20 cellular contexts compared by ENCODE assay signal in the genomic region with DNA sequence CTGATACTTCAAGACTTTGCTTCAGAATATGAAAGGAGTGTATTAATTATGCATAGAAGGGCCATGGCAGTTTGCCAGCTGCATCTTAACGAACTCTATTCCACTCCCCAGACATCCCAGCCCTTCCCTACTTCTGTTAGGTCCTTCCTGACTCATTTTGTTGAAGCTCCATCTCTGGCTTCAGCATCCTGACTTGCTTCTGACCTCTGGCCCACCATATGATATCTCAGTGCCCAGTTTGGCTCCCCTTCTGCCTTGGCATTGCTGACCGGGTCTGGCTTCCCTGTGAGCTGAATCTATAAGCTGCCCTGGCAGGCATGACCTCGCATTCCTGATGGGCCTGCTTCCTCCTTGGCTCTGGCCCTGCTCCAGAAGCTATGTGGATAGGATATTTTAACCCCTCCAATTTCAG. TPM values are rescaled to one million over a fixed set of nuclear protein-coding genes. Genes with fewer than 3 reads are reported as not detected.
DNase-seq lines count a peak whose midpoint lies in the region; ATAC-seq, FAIRE-seq and TF ChIP-seq lines count a peak whose summit lies in the region.
"Had no signal": no experiment of that assay in that cellular context is flagged by ENCODE, and none has a peak within 500 bp of the region (broad histone marks: within the 10 kb centered on the region; RNA-seq: fewer than 3 reads in every experiment).

No MANE protein-coding gene starts in this region.

- peak; percentile 84 for FAIRE-seq in H54 (lab: Jason Lieb, UNC)
- FAIRE-seq: islet of Langerhans had no signal

- DNase-seq in H54 (ENCODE audit: insufficient read length, low spot score) (no peak), MG63 (peak; percentile 99), body of pancreas (peak in 2 of 4 donors; percentile 19 to 41), pulmonary artery endothelial cell (ENCODE audit: low read depth, low spot score) (peak; percentile 83), DMS53 treated with DMSO at 0.1 percent for 48 hours (lab: John Stamatoyannopoulos, UW; ENCODE audit: unreplicated experiment) (no peak), cardiac septum (ENCODE audit: low spot score) (no peak), osteoblast (ENCODE audit: insufficient read length, low spot score, missing footprints) (no peak)
- DNase-seq in effector CD4-positive, alpha-beta T cell, result no peak
- DNase-seq: activated CD4-positive, alpha-beta T cell treated with anti-CD3 and anti-CD28 coated beads, Interleukin-2, amount 10 ng/mL, durations not matched to agents 7 days and 5 days; activated naive CD8-positive, alpha-beta T cell treated with anti-CD3 and anti-CD28 coated beads for 36 hours; MV-4-11; NCI-H187; NCI-H345; nucleus accumbens; retina; SHP77; T-helper 17 cell had no signal

- H3K36me3 ChIP-seq in MG63, result no peaks in the 10 kb centered on the region
- H3K36me3 ChIP-seq in body of pancreas (replicated peaks in 1 of 2; ENCODE audit: insufficient read depth in 1 of 2, low read depth in 2 of 2), result no peaks in the 10 kb centered on the region
- no peaks in the 10 kb centered on the region for H3K36me3 ChIP-seq in osteoblast (ENCODE audit: insufficient read depth, low read length)

- H3K27me3 ChIP-seq in MG63 (no peaks in the 10 kb centered on the region), body of pancreas (no peaks in the 10 kb centered on the region), osteoblast (ENCODE audit: insufficient read depth, low read length) (no peaks in the 10 kb centered on the region)
- H3K27me3 ChIP-seq: hepatocyte had no signal

- ATAC-seq in body of pancreas, result peak; percentile 47
- ATAC-seq: T-helper 17 cell had no signal

- H3K79me2 ChIP-seq in osteoblast (ENCODE audit: insufficient read depth, low read length), result no peaks in the 10 kb centered on the region
- H3K79me2 ChIP-seq: hepatocyte had no signal

- no peak overlapping the region for H3K4me2 ChIP-seq in osteoblast (ENCODE audit: insufficient read depth, low read length)
- H3K4me2 ChIP-seq: hepatocyte had no signal

- intact Hi-C loops in body of pancreas (cut with DNase I), result no loop called here
- intact Hi-C loops in cardiac septum (cut with DNase I), result no loop called here

- H3K9me3 ChIP-seq in MG63, result peaks cover 2% of the 10 kb centered on the region; the same call in 1 of the 2 replicates
- H3K9me3 ChIP-seq in body of pancreas, result no peaks in the 10 kb centered on the region
- H3K9me3 ChIP-seq in osteoblast (ENCODE audit: low read depth, low read length), result no peaks in the 10 kb centered on the region

- H4K20me1 ChIP-seq in osteoblast (ENCODE audit: insufficient read depth, low read length), result no peaks in the 10 kb centered on the region

- H2AFZ ChIP-seq in osteoblast (ENCODE audit: low read length), result no peak overlapping the region
- H2AFZ ChIP-seq: hepatocyte had no signal

- peak overlapping the region in 1 of 4 donors; percentile 11 for H3K27ac ChIP-seq in body of pancreas
- H3K27ac ChIP-seq in osteoblast (ENCODE audit: low read depth, low read length), result no peak overlapping the region
- H3K27ac ChIP-seq: hepatocyte had no signal

- WGBS in body of pancreas, 2 donors, result 44 to 65% methylated on average over 3 of the region's 3 CpGs

- H3K4me1 ChIP-seq in body of pancreas (no peaks in the 10 kb centered on the region), osteoblast (ENCODE audit: insufficient read depth, low read length) (peaks cover 24% of the 10 kb centered on the region)

- H3K4me3 ChIP-seq in MG63, result no peak overlapping the region
- H3K4me3 ChIP-seq in body of pancreas, result no peak overlapping the region
- no peak overlapping the region for H3K4me3 ChIP-seq in osteoblast (ENCODE audit: insufficient read depth, low read length)
- H3K4me3 ChIP-seq: hepatocyte had no signal

- TF ChIP-seq POLR2A in H54 (IDR thresholded peaks at IDR 0.05; ENCODE audit: low read depth, low read length) (no peak), body of pancreas (IDR thresholded peaks at IDR 0.05) (no peak)

- TF ChIP-seq CTCF in body of pancreas (IDR thresholded peaks at IDR 0.05) (no peak), osteoblast (IDR thresholded peaks at IDR 0.05; ENCODE audit: extremely low read depth, low read depth, low read length) (no peak)

RNA-seq across cellular contexts. Expression of a gene that starts 27.6 kb away (rescaled TPM):
- 45.7 and 78.4 TPM in 2 replicates for total RNA-seq in MG63 (2014; rRNA removed; shearing (Covaris generic); ENCODE audit: low replicate concordance)
- total RNA-seq in body of pancreas, result 10 to 100 TPM; 20.1 to 22.8 TPM
- 159 and 190 TPM in 2 replicates for total RNA-seq in pulmonary artery endothelial cell
- total RNA-seq in cardiac septum, result 25.5 TPM
- 13.3 and 17.0 TPM in 2 replicates for total RNA-seq in osteoblast
- total RNA-seq: activated CD4-positive, alpha-beta T cell treated with anti-CD3 and anti-CD28 coated beads, Interleukin-2, amount 10 ng/mL, durations not matched to agents 7 days and 5 days; activated naive CD8-positive, alpha-beta T cell treated with anti-CD3 and anti-CD28 coated beads for 36 hours; B cell had no signal

Comparison
In these comparisons a context has a peak if more than half of its experiments do, and no peak if none do; other contexts are left out.
1. DNase-seq: peak in MG63 (single experiment) and pulmonary artery endothelial cell (single experiment); none in H54 (single experiment), effector CD4-positive, alpha-beta T cell (single experiment), DMS53 treated with DMSO at 0.1 percent for 48 hours (single experiment), cardiac septum (single experiment) and osteoblast (single experiment).